1 cellular context compared by ENCODE assay signal in the genomic region with DNA sequence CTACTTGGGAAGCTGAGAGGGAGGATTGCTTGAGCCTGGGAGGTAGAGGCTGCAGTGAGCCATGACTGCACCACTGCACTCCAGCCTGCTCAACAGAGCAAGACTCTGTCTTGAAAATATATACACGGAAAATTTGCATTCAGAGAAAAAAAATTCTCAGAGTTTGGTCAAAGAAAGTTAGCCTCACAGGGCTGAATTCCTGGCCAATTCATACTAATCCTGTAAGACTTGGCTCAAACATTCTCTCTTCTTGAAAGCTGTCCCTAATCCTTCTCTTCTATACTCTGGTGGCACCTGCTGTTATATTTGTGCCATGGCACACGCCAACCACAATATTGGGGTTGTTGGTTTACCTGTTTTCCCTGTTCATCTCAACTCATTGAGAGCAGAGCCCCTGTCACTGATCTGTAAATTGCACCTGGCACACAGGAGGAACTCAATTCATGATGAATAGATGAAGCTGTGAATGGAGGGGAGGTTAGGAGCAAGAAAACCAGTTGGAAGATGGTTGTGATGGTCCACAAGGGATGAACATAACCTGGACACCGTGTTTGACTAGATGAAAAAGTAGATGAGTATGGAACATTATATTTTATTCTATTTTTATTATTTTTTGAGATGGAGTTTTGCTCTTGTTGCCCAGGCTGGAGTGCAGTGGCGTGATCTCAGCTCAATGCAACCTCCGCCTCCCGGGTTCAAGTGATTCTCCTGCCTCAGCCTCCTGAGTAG.
TF ChIP-seq lines count a peak whose summit lies in the region.

No MANE protein-coding gene starts in this region.

TF ChIP-seq in HCT116, 20 proteins besides CTCF, POLR2A, EP300 and RAD21 (continued from another document):
- TF ChIP-seq CEBPB (IDR thresholded peaks at IDR 0.05; ENCODE audit: low read depth), result no peak
- TF ChIP-seq, protein P1, sequence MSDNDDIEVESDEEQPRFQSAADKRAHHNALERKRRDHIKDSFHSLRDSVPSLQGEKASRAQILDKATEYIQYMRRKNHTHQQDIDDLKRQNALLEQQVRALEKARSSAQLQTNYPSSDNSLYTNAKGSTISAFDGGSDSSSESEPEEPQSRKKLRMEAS (IDR thresholded peaks at IDR 0.05), result no peak
- TF ChIP-seq EGR1 (IDR thresholded peaks at IDR 0.05; ENCODE audit: low read depth), result no peak
- TF ChIP-seq, protein P2, sequence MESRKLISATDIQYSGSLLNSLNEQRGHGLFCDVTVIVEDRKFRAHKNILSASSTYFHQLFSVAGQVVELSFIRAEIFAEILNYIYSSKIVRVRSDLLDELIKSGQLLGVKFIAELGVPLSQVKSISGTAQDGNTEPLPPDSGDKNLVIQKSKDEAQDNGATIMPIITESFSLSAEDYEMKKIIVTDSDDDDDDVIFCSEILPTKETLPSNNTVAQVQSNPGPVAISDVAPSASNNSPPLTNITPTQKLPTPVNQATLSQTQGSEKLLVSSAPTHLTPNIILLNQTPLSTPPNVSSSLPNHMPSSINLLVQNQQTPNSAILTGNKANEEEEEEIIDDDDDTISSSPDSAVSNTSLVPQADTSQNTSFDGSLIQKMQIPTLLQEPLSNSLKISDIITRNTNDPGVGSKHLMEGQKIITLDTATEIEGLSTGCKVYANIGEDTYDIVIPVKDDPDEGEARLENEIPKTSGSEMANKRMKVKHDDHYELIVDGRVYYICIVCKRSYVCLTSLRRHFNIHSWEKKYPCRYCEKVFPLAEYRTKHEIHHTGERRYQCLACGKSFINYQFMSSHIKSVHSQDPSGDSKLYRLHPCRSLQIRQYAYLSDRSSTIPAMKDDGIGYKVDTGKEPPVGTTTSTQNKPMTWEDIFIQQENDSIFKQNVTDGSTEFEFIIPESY (IDR thresholded peaks at IDR 0.05; ENCODE audit: extremely low read depth, insufficient replicate concordance, low read length), result no peak
